ENCODE assay signal across 29 cellular contexts in the genomic region with DNA sequence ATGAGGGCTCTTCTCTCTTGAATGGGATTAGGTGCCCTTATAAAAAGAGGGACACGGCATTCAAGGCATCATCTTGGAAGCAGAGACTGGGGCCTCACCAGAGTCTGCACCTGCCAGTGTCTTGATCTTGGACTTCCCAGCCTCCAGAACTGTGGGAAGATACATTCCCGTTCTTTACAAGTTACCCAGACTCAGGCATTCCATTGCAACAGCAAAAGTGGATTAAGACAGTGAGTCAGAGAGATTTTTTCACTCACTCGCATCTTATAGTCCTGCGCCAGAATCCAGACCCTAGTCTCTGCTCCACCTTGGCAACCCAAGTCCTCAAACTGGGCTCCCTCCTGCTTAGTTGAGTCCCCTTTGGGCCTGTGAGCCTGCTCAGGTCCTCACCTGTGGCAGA. TPM values are rescaled to one million over a fixed set of nuclear protein-coding genes. Genes with fewer than 3 reads are reported as not detected.
"Had no signal": no experiment of that assay in that cellular context is flagged by ENCODE, and none has a peak within 500 bp of the region (broad histone marks: within the 10 kb centered on the region; RNA-seq: fewer than 3 reads in every experiment).

No MANE protein-coding gene starts in this region.

- H3K27ac ChIP-seq: body of pancreas, cardiac muscle cell, hepatocyte, neutrophil, pancreas, transverse colon, vagina, VCaP had no signal

- H3K4me3 ChIP-seq: body of pancreas, cardiac muscle cell, hepatocyte, pancreas, smooth muscle cell, transverse colon, vagina had no signal

- DNase-seq: activated CD4-positive, alpha-beta memory T cell treated with anti-CD3 and anti-CD28 coated beads, Interleukin-2, amount 10 ng/mL, durations not matched to agents 7 days and 5 days; activated CD4-positive, alpha-beta T cell treated with anti-CD3 and anti-CD28 coated beads, Interleukin-2, amount 10 ng/mL, durations not matched to agents 24 days and 14 days; activated effector memory CD4-positive, alpha-beta T cell treated with Interleukin-2 at 50 U/mL for 16 hours; activated naive CD4-positive, alpha-beta T cell treated with anti-CD3 and anti-CD28 coated beads for 36 hours; activated T-cell treated with anti-CD3 and anti-CD28 coated beads, Interleukin-2, amount 50 U/mL, for 72 hours; body of pancreas; cortex of kidney; foreskin melanocyte; glutamatergic neuron; immature natural killer cell; kidney glomerular epithelial cell; left ventricle myocardium superior; pancreas; stimulated activated CD4-positive, alpha-beta T cell treated with anti-CD3 and anti-CD28 coated beads, Interleukin-2, amount 100 ng/mL, for 48 hours; stimulated activated CD8-positive, alpha-beta memory T cell treated with anti-CD3 and anti-CD28 coated beads, Interleukin-4, amount 100 ng/mL, for 48 hours; stimulated activated naive B cell treated with anti-CD40 and anti-IgM and Interleukin-4, amounts not matched to agents 10 μg/mL and 1 μg/mL and 100 μg/mL, for 72 hours; transverse colon had no signal

- H3K4me1 ChIP-seq: body of pancreas, pancreas, vagina had no signal

- H3K36me3 ChIP-seq: cardiac muscle cell, neutrophil, pancreas, transverse colon, vagina had no signal

- ATAC-seq: activated CD4-positive, CD25-positive, alpha-beta regulatory T cell treated with anti-CD3 and anti-CD28 coated beads, Interleukin-2, amount 50 U/mL, for 24 hours; activated T-cell treated with anti-CD3 and anti-CD28 coated beads, Interleukin-2, amount 50 U/mL, for 72 hours; body of pancreas; left ventricle myocardium superior; natural killer cell treated with Interleukin-12 subunit alpha and Interleukin-12 subunit beta and Interleukin-15 and Interleukin-18, amount 100 ng/mL, for 72 hours; pancreas; sciatic nerve; stimulated activated naive B cell treated with anti-CD40 and anti-IgM and Interleukin-4, amounts not matched to agents 10 μg/mL and 1 μg/mL and 100 μg/mL, for 72 hours had no signal

- H3K9me3 ChIP-seq: body of pancreas, neutrophil, pancreas, transverse colon, vagina had no signal

- H3K27me3 ChIP-seq: body of pancreas, cardiac muscle cell, hepatocyte, neutrophil, pancreas, transverse colon, vagina had no signal

RNA-seq across cellular contexts. Expression of gene LCTL, which starts 2.7 kb away (rescaled TPM):
- total RNA-seq: activated CD4-positive, alpha-beta memory T cell treated with anti-CD3 and anti-CD28 coated beads, Interleukin-2, amount 10 ng/mL, durations not matched to agents 7 days and 5 days; activated CD4-positive, alpha-beta T cell treated with anti-CD3 and anti-CD28 coated beads, Interleukin-2, amount 10 ng/mL, durations not matched to agents 24 days and 14 days; activated naive CD4-positive, alpha-beta T cell treated with anti-CD3 and anti-CD28 coated beads for 36 hours; activated T-cell treated with anti-CD3 and anti-CD28 coated beads, Interleukin-2, amount 50 U/mL, for 72 hours; body of pancreas; cerebellum; hepatocyte; left ventricle myocardium superior; natural killer cell treated with Interleukin-12 subunit alpha and Interleukin-12 subunit beta and Interleukin-15 and Interleukin-18, amount 100 ng/mL, for 72 hours; pancreas; T-helper 2 cell treated with Interferon-gamma antibody and Interleukin-4, amounts not matched to agents 100 ng/mL and 5 ng/mL, for 36 hours; transverse colon; vagina had no signal
- polyA plus RNA-seq: esophagus, pancreas had no signal
